ENCODE assay signal across 13 cellular contexts in the genomic region with DNA sequence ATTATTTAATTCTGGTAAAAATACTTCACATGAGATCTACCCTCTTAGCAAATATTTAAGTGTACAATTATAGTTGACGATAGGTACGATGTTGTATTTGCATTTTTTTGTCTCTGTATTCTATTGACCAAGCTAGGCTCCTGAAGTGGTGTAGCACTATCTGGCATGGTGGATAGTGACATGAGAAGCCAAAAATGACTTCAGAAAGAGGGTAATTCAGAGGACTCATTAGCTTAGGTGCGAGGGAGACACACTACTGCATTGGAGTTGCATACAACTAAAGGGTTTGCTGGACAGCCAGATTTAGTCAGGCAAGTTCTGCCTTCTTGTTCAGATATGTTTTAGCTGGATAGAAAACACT. TPM values are rescaled to one million over a fixed set of nuclear protein-coding genes. Genes with fewer than 3 reads are reported as not detected.
DNase-seq lines count a peak whose midpoint lies in the region; ATAC-seq and TF ChIP-seq lines count a peak whose summit lies in the region.
"Had no signal": no experiment of that assay in that cellular context is flagged by ENCODE, and none has a peak within 500 bp of the region (broad histone marks: within the 10 kb centered on the region; RNA-seq: fewer than 3 reads in every experiment).

No MANE protein-coding gene starts in this region.

- peak; percentile 66 for ATAC-seq in GM19351 (IDR thresholded peaks at IDR 0.05; ENCODE audit: unreplicated experiment)
- ATAC-seq in HG02763 (IDR thresholded peaks at IDR 0.05; ENCODE audit: unreplicated experiment): peak; percentile 49
- ATAC-seq in HG03460 (IDR thresholded peaks at IDR 0.05; ENCODE audit: unreplicated experiment): peak; percentile 57
- no peak for ATAC-seq in activated T-helper 17 cell treated with anti-CD3 and anti-CD28 coated beads, Interleukin-2, amount 50 U/mL, for 72 hours (replicated peaks)
- no peak for ATAC-seq in left lung
- ATAC-seq: foreskin keratinocyte, HCT116 had no signal

- H3K27me3 ChIP-seq in BLaER1 treated with 17β-estradiol and CSF1 and Interleukin-3, amounts not matched to agents 10 nM and 100 nM: no peaks in the 10 kb centered on the region
- H3K27me3 ChIP-seq in left lung: no peaks in the 10 kb centered on the region

- peaks cover 0 to 14% (median 6%) of the 10 kb centered on the region in 11 experiments; a peak in 10 of 22 replicates for H3K9me3 ChIP-seq in BLaER1 treated with 17β-estradiol and CSF1 and Interleukin-3, amounts not matched to agents 10 nM and 100 nM (replicated peaks in 1 of 11)
- peaks cover 0 to 2% of the 10 kb centered on the region in 2 donors for H3K9me3 ChIP-seq in left lung

- peaks cover 3% of the 10 kb centered on the region for H3K9me3 Mint-ChIP-seq in activated T-helper 17 cell treated with anti-CD3 and anti-CD28 coated beads, Interleukin-2, amount 50 U/mL, for 72 hours

- no peaks in the 10 kb centered on the region for H3K36me3 Mint-ChIP-seq in activated T-helper 17 cell treated with anti-CD3 and anti-CD28 coated beads, Interleukin-2, amount 50 U/mL, for 72 hours (ENCODE audit: low read depth)

- no peak for TF ChIP-seq CTCF in left lung (IDR thresholded peaks at IDR 0.05)

- H3K27ac Mint-ChIP-seq in activated T-helper 17 cell treated with anti-CD3 and anti-CD28 coated beads, Interleukin-2, amount 50 U/mL, for 72 hours: no peak overlapping the region

- DNase-seq in NOMO-1 treated with DMSO at 0.1 percent for 48 hours (lab: John Stamatoyannopoulos, UW; ENCODE audit: unreplicated experiment) (no peak), GM19238 (ENCODE audit: insufficient read length, low spot score) (no peak), left lung (no peak)
- DNase-seq: EL, foreskin keratinocyte, NCI-H1092, trophoblast cell had no signal

- H3K9ac ChIP-seq in BLaER1 treated with 17β-estradiol and CSF1 and Interleukin-3, amounts not matched to agents 10 nM and 100 nM: no peak overlapping the region

- no peaks in the 10 kb centered on the region for H3K4me1 Mint-ChIP-seq in activated T-helper 17 cell treated with anti-CD3 and anti-CD28 coated beads, Interleukin-2, amount 50 U/mL, for 72 hours

- H3K36me3 ChIP-seq in BLaER1 treated with 17β-estradiol and CSF1 and Interleukin-3, amounts not matched to agents 10 nM and 100 nM: no peaks in the 10 kb centered on the region
- no peaks in the 10 kb centered on the region for H3K36me3 ChIP-seq in left lung

- H4K20me1 ChIP-seq in BLaER1 treated with 17β-estradiol and CSF1 and Interleukin-3, amounts not matched to agents 10 nM and 100 nM: no peaks in the 10 kb centered on the region

- intact Hi-C loops in left lung (cut with DNase I): no loop called here

- no peak overlapping the region for H3K4me3 ChIP-seq in BLaER1 treated with 17β-estradiol and CSF1 and Interleukin-3, amounts not matched to agents 10 nM and 100 nM
- no peak overlapping the region for H3K4me3 ChIP-seq in left lung

- H3K27ac ChIP-seq in BLaER1 treated with 17β-estradiol and CSF1 and Interleukin-3, amounts not matched to agents 10 nM and 100 nM: peak overlapping the region in 4 of 11 experiments; percentile 19 to 47 (median 32); a peak in 5 of 22 replicates
- H3K27ac ChIP-seq in left lung: no peak overlapping the region
- H3K27ac ChIP-seq: foreskin keratinocyte had no signal

- H3K27me3 Mint-ChIP-seq in activated T-helper 17 cell treated with anti-CD3 and anti-CD28 coated beads, Interleukin-2, amount 50 U/mL, for 72 hours: peaks cover 4% of the 10 kb centered on the region

- H3K4me1 ChIP-seq in BLaER1 treated with 17β-estradiol and CSF1 and Interleukin-3, amounts not matched to agents 10 nM and 100 nM: peaks cover 8 to 25% (median 16%) of the 10 kb centered on the region in 10 experiments; a peak in 19 of 20 replicates
- no peaks in the 10 kb centered on the region for H3K4me1 ChIP-seq in left lung
- H3K4me1 ChIP-seq: foreskin keratinocyte had no signal

- peak overlapping the region in 9 of 11 experiments; percentile 32 to 59 (median 47); a peak in 17 of 22 replicates for H3K4me2 ChIP-seq in BLaER1 treated with 17β-estradiol and CSF1 and Interleukin-3, amounts not matched to agents 10 nM and 100 nM

- H3K4me3 Mint-ChIP-seq in activated T-helper 17 cell treated with anti-CD3 and anti-CD28 coated beads, Interleukin-2, amount 50 U/mL, for 72 hours: no peak overlapping the region

RNA-seq across cellular contexts. Expression of a gene that starts 50.6 kb away (rescaled TPM):
- total RNA-seq in activated T-helper 17 cell treated with anti-CD3 and anti-CD28 coated beads, Interleukin-2, amount 50 U/mL, for 72 hours: 10 to 100 TPM in 1 of 2 donors, 1 to 10 TPM in 1; 9.8 to 13.1 TPM
- total RNA-seq in left lung: 1 to 10 TPM; 3.0 to 3.6 TPM

Comparison
In these comparisons a context has a peak if more than half of its experiments do, and no peak if none do; other contexts are left out.
1. ATAC-seq: peak in GM19351 (single experiment), HG02763 (single experiment) and HG03460 (single experiment); none in activated T-helper 17 cell treated with anti-CD3 and anti-CD28 coated beads, Interleukin-2, amount 50 U/mL, for 72 hours (single experiment) and left lung (single experiment).